ENCODE assay signal across 18 cellular contexts in genomic region chr4:84985952-84986351, GRCh38. TPM values are rescaled to one million over a fixed set of nuclear protein-coding genes. Genes with fewer than 3 reads are reported as not detected.
A peak's percentile ranks its signal among the peaks of the same experiment; 100 is the strongest.
DNase-seq lines count a peak whose midpoint lies in the region; ATAC-seq, FAIRE-seq and TF ChIP-seq lines count a peak whose summit lies in the region.
"Had no signal": no experiment of that assay in that cellular context is flagged by ENCODE, and none has a peak within 500 bp of the region (broad histone marks: within the 10 kb centered on the region; RNA-seq: fewer than 3 reads in every experiment).

No MANE protein-coding gene starts in this region.

- peaks cover 0 to 1% of the 10 kb centered on the region in 2 donors for H3K27me3 Mint-ChIP-seq in CD4-positive, alpha-beta memory T cell
- H3K27me3 Mint-ChIP-seq: activated CD8-positive, alpha-beta memory T cell treated with anti-CD3 and anti-CD28 coated beads, Interleukin-2, amount 10 ng/mL, durations not matched to agents 7 days and 5 days had no signal

- no peak overlapping the region for H3K4me3 Mint-ChIP-seq in CD4-positive, alpha-beta memory T cell
- H3K4me3 Mint-ChIP-seq: activated CD8-positive, alpha-beta memory T cell treated with anti-CD3 and anti-CD28 coated beads, Interleukin-2, amount 10 ng/mL, durations not matched to agents 7 days and 5 days; GM23338; nephron progenitor cell had no signal

- TF ChIP-seq CTCF in HCT116 (IDR thresholded peaks at IDR 0.05 in 2 of 3, conservative IDR thresholded peaks at IDR 0.05 in 1 of 3; ENCODE audit: borderline replicate concordance in 1 of 3, insufficient read depth in 1 of 3, low read depth in 2 of 3, low read length in 2 of 3) = no peak
- TF ChIP-seq CTCF in fibroblast of lung (conservative IDR thresholded peaks at IDR 0.05 in 1 of 2, IDR thresholded peaks at IDR 0.05 in 1 of 2; ENCODE audit: low read depth in 1 of 2, low read length in 2 of 2) = no peak
- no peak for TF ChIP-seq CTCF in esophagus squamous epithelium (IDR thresholded peaks at IDR 0.05)

- H3K9me3 ChIP-seq in HCT116 (ENCODE audit: control insufficient read depth in 1 of 2, insufficient read depth in 1 of 2, low read depth in 1 of 2, low read length in 2 of 2) = no peaks in the 10 kb centered on the region
- H3K9me3 ChIP-seq in fibroblast of lung (ENCODE audit: control insufficient read depth, insufficient read depth, low read depth, low read length) = no peaks in the 10 kb centered on the region
- H3K9me3 ChIP-seq in CD4-positive, alpha-beta memory T cell (ENCODE audit: control insufficient read depth in 1 of 2, low read length in 2 of 2) = no peaks in the 10 kb centered on the region
- H3K9me3 ChIP-seq in esophagus squamous epithelium = peaks cover 0 to 3% (median 0%) of the 10 kb centered on the region in 3 donors

- no peak for TF ChIP-seq RAD21 in HCT116 (IDR thresholded peaks at IDR 0.05; ENCODE audit: low read depth)

- intact Hi-C loops in HCT116 (cut with micrococcal nuclease) = no loop called here
- intact Hi-C loops in CD4-positive, alpha-beta memory T cell (cut with micrococcal nuclease) = no loop called here
- intact Hi-C loops in esophagus squamous epithelium (cut with DNase I) = no loop called here

- H3K36me3 Mint-ChIP-seq in CD4-positive, alpha-beta memory T cell = no peaks in the 10 kb centered on the region
- H3K36me3 Mint-ChIP-seq: activated CD8-positive, alpha-beta memory T cell treated with anti-CD3 and anti-CD28 coated beads, Interleukin-2, amount 10 ng/mL, durations not matched to agents 7 days and 5 days had no signal

- no peak overlapping the region for H3K4me3 ChIP-seq in HCT116 (replicated peaks in 1 of 2; ENCODE audit: low read depth in 1 of 2, low read length in 2 of 2)
- H3K4me3 ChIP-seq in fibroblast of lung (replicated peaks in 1 of 4; ENCODE audit: control extremely low read depth in 1 of 4, insufficient read depth in 1 of 4, low read depth in 3 of 4, low read length in 4 of 4) = no peak overlapping the region
- no peak overlapping the region for H3K4me3 ChIP-seq in CD4-positive, alpha-beta memory T cell (ENCODE audit: low read length in 2 of 2)
- H3K4me3 ChIP-seq in esophagus squamous epithelium = no peak overlapping the region
- H3K4me3 ChIP-seq: GM23338, thoracic aorta had no signal

- ATAC-seq in HCT116 (peak; percentile 75), GM18867 (IDR thresholded peaks at IDR 0.05; ENCODE audit: unreplicated experiment) (no peak)
- ATAC-seq: activated CD8-positive, alpha-beta memory T cell treated with anti-CD3 and anti-CD28 coated beads, Interleukin-2, amount 10 ng/mL, durations not matched to agents 7 days and 5 days; GM23338 had no signal

- BruUV-seq in HCT116 (replicated peaks; lab: Mats Ljungman, UMichigan) = no TSS peak

- H3K27me3 ChIP-seq in HCT116 (ENCODE audit: insufficient read depth, low read length) = no peaks in the 10 kb centered on the region
- no peaks in the 10 kb centered on the region for H3K27me3 ChIP-seq in fibroblast of lung (ENCODE audit: control insufficient read depth, insufficient read depth, low read length)
- H3K27me3 ChIP-seq in CD4-positive, alpha-beta memory T cell (ENCODE audit: insufficient read depth, low read length) = no peaks in the 10 kb centered on the region
- H3K27me3 ChIP-seq in esophagus squamous epithelium = no peaks in the 10 kb centered on the region

- peak; percentile 48 for DNase-seq in HCT116 (ENCODE audit: low read depth, low spot score)
- peak; percentile 89 for DNase-seq in RPMI7951 (ENCODE audit: low read depth)
- DNase-seq in fibroblast of lung (ENCODE audit: low read depth in 2 of 2) = peak; percentile 43 to 77
- peak; percentile 54 for DNase-seq in non-pigmented ciliary epithelial cell (ENCODE audit: low read depth)
- no peak for DNase-seq in CD4-positive, alpha-beta memory T cell
- DNase-seq in GM12891 (ENCODE audit: insufficient read length, low spot score) = no peak
- no peak for DNase-seq in esophagus squamous epithelium (lab: John Stamatoyannopoulos, UW)
- DNase-seq: activated CD8-positive, alpha-beta memory T cell treated with anti-CD3 and anti-CD28 coated beads, Interleukin-2, amount 10 ng/mL, durations not matched to agents 7 days and 5 days; activated effector memory CD4-positive, alpha-beta T cell treated with anti-CD3 and anti-CD28 coated beads, Interleukin-2, amount 50 U/mL, for 16 hours; anterior cingulate cortex; dermis blood vessel endothelial cell; DMS79 treated with DMSO at 0.1 percent for 48 hours; NCI-H1048; nephron progenitor cell; T-helper 1 cell had no signal

- H3K36me3 ChIP-seq in HCT116 (ENCODE audit: control insufficient read depth in 1 of 2, insufficient read depth in 2 of 2, low read length in 2 of 2) (no peaks in the 10 kb centered on the region), fibroblast of lung (ENCODE audit: control insufficient read depth, insufficient read depth, low read length) (no peaks in the 10 kb centered on the region), esophagus squamous epithelium (no peaks in the 10 kb centered on the region)
- H3K36me3 ChIP-seq in CD4-positive, alpha-beta memory T cell (ENCODE audit: insufficient read depth, low read length) = no peaks in the 10 kb centered on the region

- H3K4me1 ChIP-seq in HCT116 (ENCODE audit: control insufficient read depth in 1 of 2, insufficient read depth in 2 of 2, low read length in 2 of 2) (peaks cover 0 to 11% of the 10 kb centered on the region in 2 experiments; a peak in 2 of 4 replicates), fibroblast of lung (ENCODE audit: control insufficient read depth, extremely low read depth, insufficient read depth, low read length) (no peaks in the 10 kb centered on the region), esophagus squamous epithelium (no peaks in the 10 kb centered on the region)
- no peaks in the 10 kb centered on the region for H3K4me1 ChIP-seq in CD4-positive, alpha-beta memory T cell (ENCODE audit: insufficient read depth, low read length)

- H3K27ac Mint-ChIP-seq in CD4-positive, alpha-beta memory T cell = no peak overlapping the region
- H3K27ac Mint-ChIP-seq: activated CD8-positive, alpha-beta memory T cell treated with anti-CD3 and anti-CD28 coated beads, Interleukin-2, amount 10 ng/mL, durations not matched to agents 7 days and 5 days; GM23338; nephron progenitor cell had no signal

- peaks cover 0 to 12% (median 3%) of the 10 kb centered on the region in 8 donors for H3K9me3 Mint-ChIP-seq in CD4-positive, alpha-beta memory T cell

- H4K20me1 ChIP-seq in HCT116 (ENCODE audit: insufficient read depth) (no peaks in the 10 kb centered on the region), fibroblast of lung (ENCODE audit: control insufficient read depth, extremely low read depth, insufficient read depth, low read length) (no peaks in the 10 kb centered on the region)

- no peak for TF ChIP-seq POLR2A in HCT116 (IDR thresholded peaks at IDR 0.05; ENCODE audit: borderline replicate concordance, extremely low read depth, insufficient read depth, insufficient read length)
- no peak for TF ChIP-seq POLR2A in GM12891 (IDR thresholded peaks at IDR 0.05; ENCODE audit: low read depth, low read length)
- TF ChIP-seq POLR2A in esophagus squamous epithelium (IDR thresholded peaks at IDR 0.05) = no peak

- POLR2A ChIA-PET in HCT116 (lab: Charles Lee) = no interaction called here
- POLR2A ChIA-PET in CD4-positive, alpha-beta memory T cell (lab: Charles Lee; ENCODE audit: partially characterized antibody) = no interaction called here

- RAD21 ChIA-PET in HCT116 (lab: Charles Lee; ENCODE audit: low non-redundant PET in 1 of 2, low total read pairs in 2 of 2, uncharacterized antibody in 2 of 2, unreplicated experiment in 2 of 2) = no interaction called here

- no peak overlapping the region for H2AFZ ChIP-seq in HCT116 (ENCODE audit: low read depth, low read length, poor library complexity, severe bottlenecking)
- H2AFZ ChIP-seq in fibroblast of lung (ENCODE audit: low read length) = no peak overlapping the region
- H2AFZ ChIP-seq: GM23338 had no signal

- CTCF ChIA-PET in HCT116 (lab: Charles Lee) = no interaction called here
- CTCF ChIA-PET in CD4-positive, alpha-beta memory T cell (lab: Charles Lee; ENCODE audit: partially characterized antibody) = no interaction called here

- no peak overlapping the region for H3K9ac ChIP-seq in HCT116 (ENCODE audit: low read length)
- no peak overlapping the region for H3K9ac ChIP-seq in fibroblast of lung (ENCODE audit: insufficient read depth, low read length)

- H3K27ac ChIP-seq in HCT116 (ENCODE audit: low read depth, low read length) = no peak overlapping the region
- H3K27ac ChIP-seq in fibroblast of lung (ENCODE audit: insufficient read depth, low read length) = no peak overlapping the region
- H3K27ac ChIP-seq in CD4-positive, alpha-beta memory T cell (ENCODE audit: low read depth, low read length) = no peak overlapping the region
- no peak overlapping the region for H3K27ac ChIP-seq in esophagus squamous epithelium
- H3K27ac ChIP-seq: thoracic aorta had no signal

- H3K4me2 ChIP-seq in HCT116 (ENCODE audit: low read length) = peak overlapping the region; percentile 31
- no peak overlapping the region for H3K4me2 ChIP-seq in fibroblast of lung (ENCODE audit: extremely low read depth, insufficient read depth, low read length)
- H3K4me2 ChIP-seq: GM23338 had no signal

- H3K79me2 ChIP-seq in HCT116 (ENCODE audit: insufficient read depth, low read length) = no peaks in the 10 kb centered on the region
- H3K79me2 ChIP-seq in fibroblast of lung (ENCODE audit: control insufficient read depth, insufficient read depth, low read length) = no peaks in the 10 kb centered on the region

- H3K4me1 Mint-ChIP-seq in CD4-positive, alpha-beta memory T cell = no peaks in the 10 kb centered on the region
- H3K4me1 Mint-ChIP-seq: activated CD8-positive, alpha-beta memory T cell treated with anti-CD3 and anti-CD28 coated beads, Interleukin-2, amount 10 ng/mL, durations not matched to agents 7 days and 5 days; GM23338; nephron progenitor cell had no signal

- no peak for FAIRE-seq in GM12891 (lab: Jason Lieb, UNC)

- 86 to 97% methylated on average over 2 of the region's 2 CpGs for WGBS in esophagus squamous epithelium, 2 donors

- no peaks in the 10 kb centered on the region for H3K9me2 ChIP-seq in HCT116 (ENCODE audit: insufficient read depth)

TF ChIP-seq in HCT116, 20 proteins besides CTCF, POLR2A, EP300 and RAD21 (continues in another document):
- no peak for TF ChIP-seq ZFX (IDR thresholded peaks at IDR 0.05)

TF ChIP-seq in GM12891, 5 proteins besides CTCF, POLR2A, EP300 and RAD21 (continues in another document):
- TF ChIP-seq SPI1 (IDR thresholded peaks at IDR 0.05; ENCODE audit: low read depth, low read length) = no peak
- TF ChIP-seq PAX5 (IDR thresholded peaks at IDR 0.05; ENCODE audit: insufficient read depth, low read length, severe bottlenecking) = no peak

RNA-seq across cellular contexts. Expression of gene WDFY3, which starts 19.5 kb away (rescaled TPM):
- total RNA-seq in HCT116 (2021; ENCODE audit: unreplicated experiment) (39.9 TPM), fibroblast of lung (64.5 and 88.8 TPM in 2 replicates), esophagus squamous epithelium (10 to 100 TPM; 30.9 to 70.0 (median 42.2) TPM)
- 9.9 and 11.9 TPM in 2 replicates for polyA plus RNA-seq in HCT116 (2012)
- total RNA-seq in RPMI7951 (2014; rRNA removed; shearing (Covaris generic)) = 18.0 and 22.7 TPM in 2 replicates
- polyA plus RNA-seq in fibroblast of lung = 23.1 and 26.8 TPM in 2 replicates
- 11.5 and 15.8 TPM in 2 replicates for polyA plus RNA-seq in fibroblast of lung (2012)
- 59.6 and 66.6 TPM in 2 replicates for polyA minus RNA-seq in fibroblast of lung (ENCODE audit: low replicate concordance)
- total RNA-seq in CD4-positive, alpha-beta memory T cell = 1 to 10 TPM; 2.1 to 2.7 TPM
- polyA plus RNA-seq in CD4-positive, alpha-beta memory T cell = 1 to 10 TPM in 1 of 2 donors, not detected in 1; 1.2 TPM
- 0.04 TPM for polyA plus RNA-seq in GM12891 (2012; ENCODE audit: low read depth, missing spikeins)

Comparison
In these comparisons a context has a peak if more than half of its experiments do, and no peak if none do; other contexts are left out.
1. DNase-seq: peak in HCT116 (single experiment), RPMI7951 (single experiment), fibroblast of lung (2 of 2) and non-pigmented ciliary epithelial cell (single experiment); none in CD4-positive, alpha-beta memory T cell (0 of 5), GM12891 (single experiment) and esophagus squamous epithelium (single experiment).